26 cellular contexts compared by ENCODE assay signal in genomic region chr1:232974971-232975370, GRCh38. TPM values are rescaled to one million over a fixed set of nuclear protein-coding genes. Genes with fewer than 3 reads are reported as not detected.
DNase-seq lines count a peak whose midpoint lies in the region; ATAC-seq and TF ChIP-seq lines count a peak whose summit lies in the region.
"Had no signal": no experiment of that assay in that cellular context is flagged by ENCODE, and none has a peak within 500 bp of the region (broad histone marks: within the 10 kb centered on the region; RNA-seq: fewer than 3 reads in every experiment).

No MANE protein-coding gene starts in this region.

- H3K4me1 ChIP-seq in right cardiac atrium (ENCODE audit: control insufficient read depth, insufficient read depth, low read length) (peaks cover 8% of the 10 kb centered on the region), uterus (no peaks in the 10 kb centered on the region)
- H3K4me1 ChIP-seq: right lobe of liver, transverse colon had no signal

- H3K36me3 ChIP-seq in brain microvascular endothelial cell (replicated peaks) = peaks cover 7% of the 10 kb centered on the region
- no peaks in the 10 kb centered on the region for H3K36me3 ChIP-seq in uterus

- TF ChIP-seq POLR2A in uterus (IDR thresholded peaks at IDR 0.05) = no peak

- peak; percentile 35 for ATAC-seq in left ventricle myocardium superior
- ATAC-seq in right cardiac atrium = no peak
- no peak for ATAC-seq in GM21619 (IDR thresholded peaks at IDR 0.05; ENCODE audit: unreplicated experiment)
- no peak for ATAC-seq in HG03571 (IDR thresholded peaks at IDR 0.05; ENCODE audit: unreplicated experiment)
- ATAC-seq: HepG2, right lobe of liver had no signal

- H3K9me3 ChIP-seq in right cardiac atrium (ENCODE audit: control insufficient read depth, low read length) (no peaks in the 10 kb centered on the region), uterus (no peaks in the 10 kb centered on the region)
- H3K9me3 ChIP-seq: right lobe of liver had no signal

- H3K27me3 ChIP-seq in right cardiac atrium (ENCODE audit: control insufficient read depth, insufficient read depth) = no peaks in the 10 kb centered on the region
- no peaks in the 10 kb centered on the region for H3K27me3 ChIP-seq in brain microvascular endothelial cell (replicated peaks)
- H3K27me3 ChIP-seq in uterus = no peaks in the 10 kb centered on the region
- H3K27me3 ChIP-seq: BLaER1, right lobe of liver, transverse colon had no signal

- intact Hi-C loops in left ventricle myocardium superior (cut with micrococcal nuclease) (no loop called here), right cardiac atrium (cut with DNase I) (no loop called here), uterus (cut with DNase I; ENCODE audit: low total_unique reads) (no loop called here)

- no peak for DNase-seq in left ventricle myocardium superior
- DNase-seq in right cardiac atrium = no peak
- DNase-seq in brain microvascular endothelial cell = peak; percentile 39
- peak; percentile 49 for DNase-seq in fibroblast of villous mesenchyme (ENCODE audit: low read depth)
- DNase-seq in activated CD4-positive, alpha-beta T cell treated with anti-CD3 and anti-CD28 coated beads for 48 hours = no peak
- DNase-seq in uterus = no peak
- DNase-seq: activated CD4-positive, CD25-positive, alpha-beta regulatory T cell treated with anti-CD3 and anti-CD28 coated beads, Interleukin-2, amount 50 U/mL, for 72 hours; activated naive CD8-positive, alpha-beta T cell treated with anti-CD3 and anti-CD28 coated beads for 36 hours; Calu3; effector CD8-positive, alpha-beta T cell; foreskin melanocyte; GOT3; hypothalamus; mammary epithelial cell; NCI-H1694 treated with DMSO at 0.1 percent for 48 hours; NCI-H446; NK-92 treated with Interleukin-12 subunit alpha and Interleukin-12 subunit beta, amount 100 ng/mL, for 24 hours; right lobe of liver; SK-N-SH; stimulated activated CD4-positive, alpha-beta T cell treated with anti-CD3 and anti-CD28 coated beads, Interleukin-1b, Interleukin-23, amount 100 ng/mL, for 48 hours; stimulated activated naive CD4-positive, alpha-beta T cell treated with Interleukin-2 at 50 U/mL for 16 hours; transverse colon had no signal

- in situ Hi-C loops in brain microvascular endothelial cell (cut with HindIII; ENCODE audit: low pct_ligation_motif_present, low sequenced_read_pairs) = no loop called here

- WGBS in right cardiac atrium = 91% methylated on average over 3 of the region's 3 CpGs

- H3K27ac ChIP-seq in right cardiac atrium (ENCODE audit: low read length) (no peak overlapping the region), brain microvascular endothelial cell (no peak overlapping the region), uterus (no peak overlapping the region)
- H3K27ac ChIP-seq: BLaER1, right lobe of liver, transverse colon had no signal

- TF ChIP-seq CTCF in brain microvascular endothelial cell (IDR thresholded peaks at IDR 0.05; ENCODE audit: low read depth, low read length, missing control alignments) (no peak), fibroblast of villous mesenchyme (IDR thresholded peaks at IDR 0.05; ENCODE audit: insufficient read depth, low read depth, low read length) (no peak), uterus (IDR thresholded peaks at IDR 0.05) (no peak)

- H3K4me3 ChIP-seq in right cardiac atrium (ENCODE audit: low read length) (no peak overlapping the region), brain microvascular endothelial cell (ENCODE audit: low read depth, low read length) (no peak overlapping the region), fibroblast of villous mesenchyme (ENCODE audit: low read depth, low read length) (no peak overlapping the region), uterus (no peak overlapping the region)
- H3K4me3 ChIP-seq: BLaER1, right lobe of liver, transverse colon had no signal

RNA-seq across cellular contexts. Expression of gene NTPCR, which starts 24.6 kb away (rescaled TPM):
- 52.2 TPM for total RNA-seq in left ventricle myocardium superior
- 10 to 100 TPM; 55.7 to 67.5 (median 56.8) TPM for total RNA-seq in right cardiac atrium
- polyA plus RNA-seq in right cardiac atrium = 114 TPM
- 14.8 and 20.7 TPM in 2 replicates for total RNA-seq in fibroblast of villous mesenchyme
- 10 to 100 TPM in 2 of 4 donors, 1 to 10 TPM in 2; 7.4 to 30.1 (median 17.1) TPM for total RNA-seq in uterus

Comparison
In these comparisons a context has a peak if more than half of its experiments do, and no peak if none do; other contexts are left out.
1. DNase-seq: peak in brain microvascular endothelial cell (single experiment) and fibroblast of villous mesenchyme (single experiment); none in left ventricle myocardium superior (single experiment), right cardiac atrium (0 of 3), activated CD4-positive, alpha-beta T cell treated with anti-CD3 and anti-CD28 coated beads for 48 hours (single experiment) and uterus (0 of 2).